ENCODE assay signal across 10 cellular contexts in the genomic region with DNA sequence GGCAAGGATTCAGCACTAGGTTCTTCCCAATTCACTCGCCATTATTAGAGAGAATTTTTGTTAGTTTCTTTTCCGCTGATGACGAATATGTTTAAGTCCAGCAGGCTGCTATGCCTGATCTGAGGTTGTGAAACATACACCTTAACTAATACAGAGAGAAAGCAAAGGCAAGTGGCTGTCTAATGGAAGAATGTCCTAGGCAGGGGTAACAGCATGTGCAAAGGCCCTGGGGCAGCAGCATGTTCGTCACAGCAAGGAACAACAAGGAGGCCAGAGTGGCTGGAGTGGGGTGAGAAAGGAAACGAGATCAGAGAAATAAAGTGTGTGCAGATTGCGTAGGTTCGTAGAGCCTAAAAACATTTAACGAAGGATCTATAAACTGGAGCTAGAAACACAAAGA.
"Had no signal": no experiment of that assay in that cellular context is flagged by ENCODE, and none has a peak within 500 bp of the region (broad histone marks: within the 10 kb centered on the region; RNA-seq: fewer than 3 reads in every experiment).

No MANE protein-coding gene starts in this region.

- H3K9ac ChIP-seq: GM23248, KMS-11 had no signal

- H3K4me3 Mint-ChIP-seq: H9, HFFc6 had no signal

- H2AFZ ChIP-seq: GM23248 had no signal

- H3K27ac ChIP-seq: GM23248, HL-60, KMS-11 had no signal

- H3K27ac Mint-ChIP-seq: H9, HFFc6 had no signal

- H3K4me1 Mint-ChIP-seq: H9 had no signal

- FAIRE-seq: H54, HepG2 had no signal

- H3K9me3 Mint-ChIP-seq: H9, HFFc6 had no signal

- DNase-seq: GM23248, GOT3, H9, HCEC 1CT, HFFc6, KBM-7 had no signal

- H3K4me2 ChIP-seq: KMS-11 had no signal

- H3K4me3 ChIP-seq: GM23248 had no signal
